In genomic region chr4:95446204-95446603, GRCh38 we compare ENCODE assay signal across 8 cellular contexts.
"Had no signal": no experiment of that assay in that cellular context is flagged by ENCODE, and none has a peak within 500 bp of the region (broad histone marks: within the 10 kb centered on the region; RNA-seq: fewer than 3 reads in every experiment).

No MANE protein-coding gene starts in this region.

- H3K4me1 Mint-ChIP-seq: GM23338, H9 had no signal

- H3K27ac ChIP-seq: HL-60 had no signal

- H3K4me3 Mint-ChIP-seq: GM23338, H9 had no signal

- ATAC-seq: GM23338 had no signal

- H3K4me3 ChIP-seq: GM23338 had no signal

- H3K9me3 Mint-ChIP-seq: GM23338, H9 had no signal

- H2AFZ ChIP-seq: GM23338 had no signal

- FAIRE-seq: H1, H54 had no signal

- H3K4me2 ChIP-seq: GM23338 had no signal

- H3K27ac Mint-ChIP-seq: GM23338, H9 had no signal

- DNase-seq: H9, HCEC 1CT, IMR-90, KBM-7 had no signal
